ENCODE assay signal across 31 cellular contexts in genomic region chr2:241855888-241856422, GRCh38. TPM values are rescaled to one million over a fixed set of nuclear protein-coding genes. Genes with fewer than 3 reads are reported as not detected.
DNase-seq lines count a peak whose midpoint lies in the region; ATAC-seq and TF ChIP-seq lines count a peak whose summit lies in the region.
"Had no signal": no experiment of that assay in that cellular context is flagged by ENCODE, and none has a peak within 500 bp of the region (broad histone marks: within the 10 kb centered on the region; RNA-seq: fewer than 3 reads in every experiment).

No MANE protein-coding gene starts in this region.

- peaks cover 6% of the 10 kb centered on the region; the same call in 1 of the 2 replicates for H3K36me3 ChIP-seq in BLaER1
- no peaks in the 10 kb centered on the region for H3K36me3 ChIP-seq in neuronal stem cell (replicated peaks in 1 of 2; ENCODE audit: control insufficient read depth in 2 of 2, insufficient read depth in 2 of 2, low read length in 2 of 2)
- H3K36me3 ChIP-seq: ascending aorta had no signal

- no peak overlapping the region for H2AK5ac ChIP-seq in neuronal stem cell (ENCODE audit: low read depth, low read length)

- peaks cover 26% of the 10 kb centered on the region for H3K36me3 Mint-ChIP-seq in activated CD4-positive, alpha-beta memory T cell treated with anti-CD3 and anti-CD28 coated beads for 36 hours
- H3K36me3 Mint-ChIP-seq in activated CD4-positive, alpha-beta memory T cell treated with anti-CD3 and anti-CD28 coated beads, Interleukin-2, amount 10 ng/mL, durations not matched to agents 7 days and 5 days (ENCODE audit: low read depth) = no peaks in the 10 kb centered on the region
- H3K36me3 Mint-ChIP-seq in activated T-helper 2 cell treated with anti-CD3 and anti-CD28 coated beads, Interferon-gamma antibody, Interleukin-2, Interleukin-4, amounts not matched to agents 10 μg/mL and 5 μg/mL and 100 μg/mL, durations not matched to agents 14 hours and 24 hours and 36 hours (ENCODE audit: low read depth) = peaks cover 17% of the 10 kb centered on the region

- no peaks in the 10 kb centered on the region for H3K27me3 Mint-ChIP-seq in activated CD4-positive, alpha-beta memory T cell treated with anti-CD3 and anti-CD28 coated beads for 36 hours
- no peaks in the 10 kb centered on the region for H3K27me3 Mint-ChIP-seq in activated CD4-positive, alpha-beta memory T cell treated with anti-CD3 and anti-CD28 coated beads, Interleukin-2, amount 10 ng/mL, durations not matched to agents 7 days and 5 days
- no peaks in the 10 kb centered on the region for H3K27me3 Mint-ChIP-seq in activated T-helper 2 cell treated with anti-CD3 and anti-CD28 coated beads, Interferon-gamma antibody, Interleukin-2, Interleukin-4, amounts not matched to agents 10 μg/mL and 5 μg/mL and 100 μg/mL, durations not matched to agents 14 hours and 24 hours and 36 hours (ENCODE audit: low read depth)

- H3K79me1 ChIP-seq in neuronal stem cell (ENCODE audit: low read depth, low read length) = no peaks in the 10 kb centered on the region

- H3K27me3 ChIP-seq in BLaER1 (no peaks in the 10 kb centered on the region), neuronal stem cell (ENCODE audit: control insufficient read depth in 3 of 3, insufficient read depth in 3 of 3, low read depth in 1 of 3, low read length in 3 of 3) (peaks cover 0 to 24% (median 0%) of the 10 kb centered on the region in 3 experiments)
- H3K27me3 ChIP-seq: ascending aorta had no signal

- peaks cover 23% of the 10 kb centered on the region for H3K4me1 Mint-ChIP-seq in activated CD4-positive, alpha-beta memory T cell treated with anti-CD3 and anti-CD28 coated beads for 36 hours (ENCODE audit: low read depth)
- H3K4me1 Mint-ChIP-seq in activated CD4-positive, alpha-beta memory T cell treated with anti-CD3 and anti-CD28 coated beads, Interleukin-2, amount 10 ng/mL, durations not matched to agents 7 days and 5 days = peaks cover 30% of the 10 kb centered on the region
- H3K4me1 Mint-ChIP-seq in activated T-helper 2 cell treated with anti-CD3 and anti-CD28 coated beads, Interferon-gamma antibody, Interleukin-2, Interleukin-4, amounts not matched to agents 10 μg/mL and 5 μg/mL and 100 μg/mL, durations not matched to agents 14 hours and 24 hours and 36 hours (ENCODE audit: low read depth) = peaks cover 17% of the 10 kb centered on the region
- H3K4me1 Mint-ChIP-seq: neural crest cell had no signal

- H3K4me1 ChIP-seq in BLaER1 = peaks cover 78% of the 10 kb centered on the region
- peaks cover 0 to 8% of the 10 kb centered on the region in 2 donors for H3K4me1 ChIP-seq in neuronal stem cell (ENCODE audit: control insufficient read depth in 2 of 2, insufficient read depth in 1 of 2, low read depth in 1 of 2, low read length in 2 of 2)
- H3K4me1 ChIP-seq: A549, ascending aorta had no signal

- no peak overlapping the region for H4K91ac ChIP-seq in neuronal stem cell (ENCODE audit: low read depth, low read length, poor library complexity)

- H3K14ac ChIP-seq in neuronal stem cell (ENCODE audit: low read length) = peak overlapping the region; percentile 17

- no peak overlapping the region for H3K4me3 ChIP-seq in BLaER1
- H3K4me3 ChIP-seq in neuronal stem cell (ENCODE audit: low read length in 2 of 2) = no peak overlapping the region
- H3K4me3 ChIP-seq: A549, ascending aorta, dorsolateral prefrontal cortex, psoas muscle had no signal

- intact Hi-C loops in activated CD4-positive, alpha-beta memory T cell treated with anti-CD3 and anti-CD28 coated beads for 36 hours (cut with micrococcal nuclease) = loop anchor here (10.0 kb wide), 1 partner anchor 1291 kb away; the partner anchor contains the start of genes DUSP28 and RNPEPL1
- intact Hi-C loops in activated T-helper 2 cell treated with anti-CD3 and anti-CD28 coated beads, Interferon-gamma antibody, Interleukin-2, Interleukin-4, amounts not matched to agents 10 μg/mL and 5 μg/mL and 100 μg/mL, durations not matched to agents 14 hours and 24 hours and 36 hours (cut with micrococcal nuclease) = no loop called here

- no peaks in the 10 kb centered on the region for H4K20me1 ChIP-seq in BLaER1

- H3K23ac ChIP-seq in neuronal stem cell (ENCODE audit: low read depth, low read length, poor library complexity) = no peak overlapping the region

- H3K4me3 Mint-ChIP-seq in activated CD4-positive, alpha-beta memory T cell treated with anti-CD3 and anti-CD28 coated beads for 36 hours = peak overlapping the region; percentile 60
- no peak overlapping the region for H3K4me3 Mint-ChIP-seq in activated CD4-positive, alpha-beta memory T cell treated with anti-CD3 and anti-CD28 coated beads, Interleukin-2, amount 10 ng/mL, durations not matched to agents 7 days and 5 days
- peak overlapping the region; percentile 26 for H3K4me3 Mint-ChIP-seq in activated T-helper 2 cell treated with anti-CD3 and anti-CD28 coated beads, Interferon-gamma antibody, Interleukin-2, Interleukin-4, amounts not matched to agents 10 μg/mL and 5 μg/mL and 100 μg/mL, durations not matched to agents 14 hours and 24 hours and 36 hours (ENCODE audit: low read depth)
- H3K4me3 Mint-ChIP-seq: neural crest cell had no signal

- peak overlapping the region; percentile 100 for H3K4me2 ChIP-seq in BLaER1
- H3K4me2 ChIP-seq in neuronal stem cell (ENCODE audit: insufficient read depth, low read length, poor library complexity, severe bottlenecking) = no peak overlapping the region
- H3K4me2 ChIP-seq: A549 had no signal

- no peak overlapping the region for H2BK15ac ChIP-seq in neuronal stem cell (ENCODE audit: low read length)

- peak overlapping the region; percentile 67 for H3K18ac ChIP-seq in neuronal stem cell (ENCODE audit: low read length)

- no peak for TF ChIP-seq CTCF in omental fat pad (IDR thresholded peaks at IDR 0.05)

- DNase-seq in activated CD4-positive, alpha-beta memory T cell treated with anti-CD3 and anti-CD28 coated beads for 36 hours = no peak
- DNase-seq in activated CD4-positive, alpha-beta memory T cell treated with anti-CD3 and anti-CD28 coated beads, Interleukin-2, amount 10 ng/mL, durations not matched to agents 7 days and 5 days = no peak
- no peak for DNase-seq in activated T-helper 2 cell treated with anti-CD3 and anti-CD28 coated beads, Interferon-gamma antibody, Interleukin-2, Interleukin-4, amounts not matched to agents 10 μg/mL and 5 μg/mL and 100 μg/mL, durations not matched to agents 14 hours and 24 hours and 36 hours (ENCODE audit: low spot score)
- DNase-seq in neuronal stem cell (ENCODE audit: low spot score) (no peak), NOMO-1 treated with DMSO at 0.1 percent for 48 hours (lab: John Stamatoyannopoulos, UW; ENCODE audit: unreplicated experiment) (no peak), omental fat pad (ENCODE audit: low spot score) (no peak)
- DNase-seq: activated naive CD4-positive, alpha-beta T cell treated with anti-CD3 and anti-CD28 coated beads, Interleukin-2, amount 50 U/mL, for 16 hours; central memory CD4-positive, alpha-beta T cell; DMS 273 treated with DMSO at 0.1 percent for 48 hours; midbrain; NCI-H1092 treated with DMSO at 0.1 percent for 48 hours; NCI-H1930; NCI-H226; NCI-H774; OCI-M1; psoas muscle; SHP77 treated with DMSO at 0.1 percent for 48 hours; small intestine; stimulated activated CD4-positive, alpha-beta T cell treated with anti-CD3 and anti-CD28 coated beads, Interleukin-4, amount 100 ng/mL, for 24 hours; trophoblast cell had no signal

- peak overlapping the region; percentile 75 for H3K27ac ChIP-seq in BLaER1
- no peak overlapping the region for H3K27ac ChIP-seq in neuronal stem cell (replicated peaks; ENCODE audit: low read length)
- H3K27ac ChIP-seq: A549, ascending aorta, dorsolateral prefrontal cortex, HL-60, psoas muscle had no signal

- H3K27ac Mint-ChIP-seq in activated CD4-positive, alpha-beta memory T cell treated with anti-CD3 and anti-CD28 coated beads for 36 hours = peak overlapping the region; percentile 11
- H3K27ac Mint-ChIP-seq in activated CD4-positive, alpha-beta memory T cell treated with anti-CD3 and anti-CD28 coated beads, Interleukin-2, amount 10 ng/mL, durations not matched to agents 7 days and 5 days = no peak overlapping the region
- H3K27ac Mint-ChIP-seq in activated T-helper 2 cell treated with anti-CD3 and anti-CD28 coated beads, Interferon-gamma antibody, Interleukin-2, Interleukin-4, amounts not matched to agents 10 μg/mL and 5 μg/mL and 100 μg/mL, durations not matched to agents 14 hours and 24 hours and 36 hours = no peak overlapping the region

- H3K9me3 ChIP-seq in BLaER1 (no peaks in the 10 kb centered on the region), neuronal stem cell (replicated peaks in 1 of 2; ENCODE audit: control insufficient read depth in 2 of 2, insufficient read depth in 1 of 2, low read depth in 1 of 2, low read length in 2 of 2) (no peaks in the 10 kb centered on the region)
- H3K9me3 ChIP-seq: A549, ascending aorta, psoas muscle had no signal

- no peak overlapping the region for H3K4ac ChIP-seq in neuronal stem cell (ENCODE audit: low read length)

- H4K8ac ChIP-seq in neuronal stem cell (ENCODE audit: low read depth, low read length) = no peak overlapping the region

- CTCF ChIA-PET in activated CD4-positive, alpha-beta memory T cell treated with anti-CD3 and anti-CD28 coated beads for 36 hours (lab: Charles Lee) = interaction anchor here (1.3 kb wide), 1 partner anchor 23 kb away, joined by 3 read pairs; no protein-coding TSS in a partner anchor
- CTCF ChIA-PET in activated CD4-positive, alpha-beta memory T cell treated with anti-CD3 and anti-CD28 coated beads, Interleukin-2, amount 10 ng/mL, durations not matched to agents 7 days and 5 days (lab: Charles Lee) = interaction anchor here (1.2 kb wide), 1 partner anchor 23 kb away, joined by 3 read pairs; no protein-coding TSS in a partner anchor

- no peak overlapping the region for H2BK12ac ChIP-seq in neuronal stem cell (ENCODE audit: low read length)

- no peak overlapping the region for H2BK5ac ChIP-seq in neuronal stem cell (ENCODE audit: low read length)

- H2BK120ac ChIP-seq in neuronal stem cell (ENCODE audit: low read depth, low read length) = no peak overlapping the region

- no peak overlapping the region for H2AFZ ChIP-seq in neuronal stem cell (ENCODE audit: low read length)

- H3K9me3 Mint-ChIP-seq in activated CD4-positive, alpha-beta memory T cell treated with anti-CD3 and anti-CD28 coated beads for 36 hours = no peaks in the 10 kb centered on the region
- H3K9me3 Mint-ChIP-seq in activated CD4-positive, alpha-beta memory T cell treated with anti-CD3 and anti-CD28 coated beads, Interleukin-2, amount 10 ng/mL, durations not matched to agents 7 days and 5 days = no peaks in the 10 kb centered on the region
- H3K9me3 Mint-ChIP-seq in activated T-helper 2 cell treated with anti-CD3 and anti-CD28 coated beads, Interferon-gamma antibody, Interleukin-2, Interleukin-4, amounts not matched to agents 10 μg/mL and 5 μg/mL and 100 μg/mL, durations not matched to agents 14 hours and 24 hours and 36 hours = no peaks in the 10 kb centered on the region
- H3K9me3 Mint-ChIP-seq: neural crest cell had no signal

- WGBS in neuronal stem cell (ENCODE audit: extremely low coverage in 2 of 2, insufficient read length in 2 of 2, insufficient replicate concordance in 1 of 2), 2 donors = no CpG with 5 or more reads among the region's 20 CpGs

- POLR2A ChIA-PET in activated CD4-positive, alpha-beta memory T cell treated with anti-CD3 and anti-CD28 coated beads for 36 hours (lab: Charles Lee) = no interaction called here
- POLR2A ChIA-PET in activated CD4-positive, alpha-beta memory T cell treated with anti-CD3 and anti-CD28 coated beads, Interleukin-2, amount 10 ng/mL, durations not matched to agents 7 days and 5 days (lab: Charles Lee) = no interaction called here

- H3K9ac ChIP-seq in BLaER1 (peak overlapping the region; percentile 20; the same call in 1 of the 2 replicates), neuronal stem cell (ENCODE audit: low read depth, low read length, poor library complexity) (no peak overlapping the region)

- ATAC-seq in GM19397 (IDR thresholded peaks at IDR 0.05; ENCODE audit: unreplicated experiment) = no peak
- ATAC-seq in omental fat pad (ENCODE audit: low FRiP score) = no peak
- ATAC-seq: A549, HepG2, psoas muscle had no signal

RNA-seq across cellular contexts. Expression of gene PDCD1, which starts 2.7 kb away (rescaled TPM):
- 10 to 100 TPM; 47.4 to 47.6 TPM for total RNA-seq in activated CD4-positive, alpha-beta memory T cell treated with anti-CD3 and anti-CD28 coated beads for 36 hours
- 10 to 100 TPM; 17.2 to 17.9 TPM for total RNA-seq in activated CD4-positive, alpha-beta memory T cell treated with anti-CD3 and anti-CD28 coated beads, Interleukin-2, amount 10 ng/mL, durations not matched to agents 7 days and 5 days
- total RNA-seq in activated T-helper 2 cell treated with anti-CD3 and anti-CD28 coated beads, Interferon-gamma antibody, Interleukin-2, Interleukin-4, amounts not matched to agents 10 μg/mL and 5 μg/mL and 100 μg/mL, durations not matched to agents 14 hours and 24 hours and 36 hours = 42.0 and 44.7 TPM in 2 replicates
- not detected for polyA plus RNA-seq in neuronal stem cell (2013, experiment 1 of 2)
- polyA plus RNA-seq in neuronal stem cell (2013, experiment 2 of 2) = not detected
- total RNA-seq in omental fat pad = 1 to 10 TPM in 1 of 4 donors, under 1 TPM in 3; 0.37 to 4.8 (median 0.68) TPM
- total RNA-seq: ascending aorta, HepG2, neural crest cell had no signal
- polyA plus RNA-seq: A549, BJ had no signal

RNA-seq across cellular contexts. Expression of gene RTP5, which starts 13.6 kb away (rescaled TPM):
- total RNA-seq in activated CD4-positive, alpha-beta memory T cell treated with anti-CD3 and anti-CD28 coated beads for 36 hours = under 1 TPM; 0.10 to 0.12 TPM
- under 1 TPM in 1 of 2 experiments, not detected in 1; 0.13 TPM for total RNA-seq in activated CD4-positive, alpha-beta memory T cell treated with anti-CD3 and anti-CD28 coated beads, Interleukin-2, amount 10 ng/mL, durations not matched to agents 7 days and 5 days
- 0.09 and 0.30 TPM in 2 replicates for total RNA-seq in activated T-helper 2 cell treated with anti-CD3 and anti-CD28 coated beads, Interferon-gamma antibody, Interleukin-2, Interleukin-4, amounts not matched to agents 10 μg/mL and 5 μg/mL and 100 μg/mL, durations not matched to agents 14 hours and 24 hours and 36 hours
- polyA plus RNA-seq in neuronal stem cell (2013, experiment 1 of 2) = not detected
- polyA plus RNA-seq in neuronal stem cell (2013, experiment 2 of 2) = not detected
- under 1 TPM in 1 of 4 donors, not detected in 3; 0.96 TPM for total RNA-seq in omental fat pad
- total RNA-seq: ascending aorta; H1; HepG2; neural crest cell; psoas muscle; T-helper 1 cell treated with Interleukin-12 subunit alpha and Interleukin-12 subunit beta and Interleukin-4 antibody, amounts not matched to agents 30 ng/mL and 1 ng/mL, for 36 hours had no signal
- polyA plus RNA-seq: A549, BJ, H1, HepG2 had no signal

RNA-seq across cellular contexts. Expression of gene NEU4, which starts 47.0 kb away (rescaled TPM):
- total RNA-seq in activated CD4-positive, alpha-beta memory T cell treated with anti-CD3 and anti-CD28 coated beads for 36 hours = under 1 TPM; 0.31 to 0.36 TPM
- under 1 TPM; 0.38 to 0.43 TPM for total RNA-seq in activated CD4-positive, alpha-beta memory T cell treated with anti-CD3 and anti-CD28 coated beads, Interleukin-2, amount 10 ng/mL, durations not matched to agents 7 days and 5 days
- 3.2 and 3.9 TPM in 2 replicates for total RNA-seq in activated T-helper 2 cell treated with anti-CD3 and anti-CD28 coated beads, Interferon-gamma antibody, Interleukin-2, Interleukin-4, amounts not matched to agents 10 μg/mL and 5 μg/mL and 100 μg/mL, durations not matched to agents 14 hours and 24 hours and 36 hours
- polyA plus RNA-seq in neuronal stem cell (2013, experiment 1 of 2) = 0.45 TPM
- polyA plus RNA-seq in neuronal stem cell (2013, experiment 2 of 2) = 0.37 TPM
- 1 to 10 TPM in 3 of 4 donors, under 1 TPM in 1; 0.79 to 4.4 (median 2.5) TPM for total RNA-seq in omental fat pad
- total RNA-seq: ascending aorta had no signal
- polyA plus RNA-seq: BJ had no signal
